In genomic region chr5:62783374-62784057, GRCh38 we compare ENCODE assay signal across 16 cellular contexts.
A peak's percentile ranks its signal among the peaks of the same experiment; 100 is the strongest.
DNase-seq lines count a peak whose midpoint lies in the region; ATAC-seq lines count a peak whose summit lies in the region.
"Had no signal": no experiment of that assay in that cellular context is flagged by ENCODE, and none has a peak within 500 bp of the region (broad histone marks: within the 10 kb centered on the region; RNA-seq: fewer than 3 reads in every experiment).

No MANE protein-coding gene starts in this region.

- no peak overlapping the region for H3K27ac Mint-ChIP-seq in naive thymus-derived CD4-positive, alpha-beta T cell
- H3K27ac Mint-ChIP-seq: activated CD4-positive, alpha-beta memory T cell treated with anti-CD3 and anti-CD28 coated beads for 36 hours; activated T-helper 2 cell treated with anti-CD3 and anti-CD28 coated beads, Interferon-gamma antibody, Interleukin-2, Interleukin-4, amounts not matched to agents 10 μg/mL and 5 μg/mL and 100 μg/mL, durations not matched to agents 14 hours and 24 hours and 36 hours; CD8-positive, alpha-beta T cell; stimulated activated naive CD8-positive, alpha-beta T cell treated with anti-CD3 and anti-CD28 coated beads, Interleukin-15, Interleukin-2, amounts not matched to agents 100 ng/mL and 50 ng/mL, for 24 hours had no signal

- peak overlapping the region in 1 of 10 donors; percentile 23 for H3K4me3 Mint-ChIP-seq in naive thymus-derived CD4-positive, alpha-beta T cell
- H3K4me3 Mint-ChIP-seq: activated CD4-positive, alpha-beta memory T cell treated with anti-CD3 and anti-CD28 coated beads for 36 hours; CD8-positive, alpha-beta T cell; stimulated activated naive CD8-positive, alpha-beta T cell treated with anti-CD3 and anti-CD28 coated beads, Interleukin-15, Interleukin-2, amounts not matched to agents 100 ng/mL and 50 ng/mL, for 24 hours had no signal

- CTCF ChIA-PET in naive thymus-derived CD4-positive, alpha-beta T cell (lab: Charles Lee) = no interaction called here

- peaks cover 10 to 30% (median 18%) of the 10 kb centered on the region in 10 experiments for H3K4me1 ChIP-seq in BLaER1 treated with 17β-estradiol and CSF1 and Interleukin-3, amounts not matched to agents 10 nM and 100 nM
- no peaks in the 10 kb centered on the region for H3K4me1 ChIP-seq in naive thymus-derived CD4-positive, alpha-beta T cell (ENCODE audit: control insufficient read depth in 2 of 2, insufficient read depth in 2 of 2, low read length in 2 of 2)
- H3K4me1 ChIP-seq: esophagus muscularis mucosa had no signal

- peaks cover 0 to 15% (median 0%) of the 10 kb centered on the region in 7 donors for H3K4me1 Mint-ChIP-seq in naive thymus-derived CD4-positive, alpha-beta T cell

- H3K27me3 Mint-ChIP-seq in naive thymus-derived CD4-positive, alpha-beta T cell = peaks cover 0 to 6% (median 2%) of the 10 kb centered on the region in 5 donors

- peak overlapping the region; percentile 45 to 83 (median 69) for H3K4me2 ChIP-seq in BLaER1 treated with 17β-estradiol and CSF1 and Interleukin-3, amounts not matched to agents 10 nM and 100 nM

- no peaks in the 10 kb centered on the region for H4K20me1 ChIP-seq in BLaER1 treated with 17β-estradiol and CSF1 and Interleukin-3, amounts not matched to agents 10 nM and 100 nM

- H3K4me3 ChIP-seq in BLaER1 treated with 17β-estradiol and CSF1 and Interleukin-3, amounts not matched to agents 10 nM and 100 nM = peak overlapping the region in 6 of 10 experiments; percentile 0 to 58 (median 36); a peak in 6 of 20 replicates
- H3K4me3 ChIP-seq in naive thymus-derived CD4-positive, alpha-beta T cell (ENCODE audit: low read length) = no peak overlapping the region
- H3K4me3 ChIP-seq: esophagus muscularis mucosa, heart right ventricle had no signal

- POLR2A ChIA-PET in naive thymus-derived CD4-positive, alpha-beta T cell (lab: Charles Lee) = no interaction called here

- peaks cover 0 to 2% (median 0%) of the 10 kb centered on the region in 11 donors for H3K9me3 Mint-ChIP-seq in naive thymus-derived CD4-positive, alpha-beta T cell
- H3K9me3 Mint-ChIP-seq: activated T-helper 2 cell treated with anti-CD3 and anti-CD28 coated beads, Interferon-gamma antibody, Interleukin-2, Interleukin-4, amounts not matched to agents 10 μg/mL and 5 μg/mL and 100 μg/mL, durations not matched to agents 14 hours and 24 hours and 36 hours; CD8-positive, alpha-beta T cell; stimulated activated naive CD8-positive, alpha-beta T cell treated with anti-CD3 and anti-CD28 coated beads, Interleukin-15, Interleukin-2, amounts not matched to agents 100 ng/mL and 50 ng/mL, for 24 hours had no signal

- H3K27me3 ChIP-seq in BLaER1 treated with 17β-estradiol and CSF1 and Interleukin-3, amounts not matched to agents 10 nM and 100 nM = no peaks in the 10 kb centered on the region
- no peaks in the 10 kb centered on the region for H3K27me3 ChIP-seq in naive thymus-derived CD4-positive, alpha-beta T cell (ENCODE audit: control insufficient read depth in 2 of 2, insufficient read depth in 2 of 2, low read length in 2 of 2)
- H3K27me3 ChIP-seq: esophagus muscularis mucosa, heart right ventricle had no signal

- H3K27ac ChIP-seq in BLaER1 treated with 17β-estradiol and CSF1 and Interleukin-3, amounts not matched to agents 10 nM and 100 nM = peak overlapping the region in 7 of 11 experiments; percentile 3 to 49 (median 44); a peak in 13 of 22 replicates
- H3K27ac ChIP-seq in naive thymus-derived CD4-positive, alpha-beta T cell (ENCODE audit: low read depth, low read length) = no peak overlapping the region
- H3K27ac ChIP-seq: esophagus muscularis mucosa, heart right ventricle had no signal

- intact Hi-C loops in naive thymus-derived CD4-positive, alpha-beta T cell (cut with micrococcal nuclease) = no loop called here

- DNase-seq in RKO (ENCODE audit: low spot score) (no peak), NCI-H1092 treated with DMSO at 0.1 percent for 48 hours (lab: John Stamatoyannopoulos, UW) (no peak), NCI-H2081 treated with DMSO at 0.1 percent for 48 hours (lab: John Stamatoyannopoulos, UW) (no peak)
- no peak for DNase-seq in naive thymus-derived CD4-positive, alpha-beta T cell
- DNase-seq: activated CD4-positive, alpha-beta memory T cell treated with anti-CD3 and anti-CD28 coated beads for 36 hours; CD8-positive, alpha-beta T cell; GOT3; heart right ventricle; kidney glomerular epithelial cell had no signal

- no peaks in the 10 kb centered on the region for H3K36me3 Mint-ChIP-seq in naive thymus-derived CD4-positive, alpha-beta T cell
- H3K36me3 Mint-ChIP-seq: activated CD4-positive, alpha-beta memory T cell treated with anti-CD3 and anti-CD28 coated beads for 36 hours; CD8-positive, alpha-beta T cell had no signal

- H3K36me3 ChIP-seq in BLaER1 treated with 17β-estradiol and CSF1 and Interleukin-3, amounts not matched to agents 10 nM and 100 nM = no peaks in the 10 kb centered on the region
- H3K36me3 ChIP-seq in naive thymus-derived CD4-positive, alpha-beta T cell (ENCODE audit: control insufficient read depth in 2 of 3, insufficient read depth in 3 of 3, low read length in 3 of 3) = no peaks in the 10 kb centered on the region
- H3K36me3 ChIP-seq: esophagus muscularis mucosa, heart right ventricle had no signal

- peak; percentile 61 for ATAC-seq in GM19372 (IDR thresholded peaks at IDR 0.05; ENCODE audit: low read depth, unreplicated experiment)
- ATAC-seq in HG02642 (IDR thresholded peaks at IDR 0.05; ENCODE audit: poor library complexity, unreplicated experiment) = peak; percentile 66
- peak; percentile 38 for ATAC-seq in HG03565 (IDR thresholded peaks at IDR 0.05; ENCODE audit: unreplicated experiment)
- ATAC-seq in naive thymus-derived CD4-positive, alpha-beta T cell = no peak
- ATAC-seq: CD8-positive, alpha-beta T cell; heart right ventricle had no signal

- H3K9me3 ChIP-seq in BLaER1 treated with 17β-estradiol and CSF1 and Interleukin-3, amounts not matched to agents 10 nM and 100 nM (replicated peaks in 1 of 11) = peaks cover 0 to 11% (median 6%) of the 10 kb centered on the region in 11 experiments; a peak in 6 of 22 replicates
- no peaks in the 10 kb centered on the region for H3K9me3 ChIP-seq in naive thymus-derived CD4-positive, alpha-beta T cell (ENCODE audit: control insufficient read depth in 2 of 3, low read length in 3 of 3)
- H3K9me3 ChIP-seq: esophagus muscularis mucosa, heart right ventricle had no signal

- peak overlapping the region in 5 of 11 experiments; percentile 15 to 45 (median 18); a peak in 4 of 22 replicates for H3K9ac ChIP-seq in BLaER1 treated with 17β-estradiol and CSF1 and Interleukin-3, amounts not matched to agents 10 nM and 100 nM
